Comparison of ENCODE assay signal across 16 cellular contexts in the genomic region with DNA sequence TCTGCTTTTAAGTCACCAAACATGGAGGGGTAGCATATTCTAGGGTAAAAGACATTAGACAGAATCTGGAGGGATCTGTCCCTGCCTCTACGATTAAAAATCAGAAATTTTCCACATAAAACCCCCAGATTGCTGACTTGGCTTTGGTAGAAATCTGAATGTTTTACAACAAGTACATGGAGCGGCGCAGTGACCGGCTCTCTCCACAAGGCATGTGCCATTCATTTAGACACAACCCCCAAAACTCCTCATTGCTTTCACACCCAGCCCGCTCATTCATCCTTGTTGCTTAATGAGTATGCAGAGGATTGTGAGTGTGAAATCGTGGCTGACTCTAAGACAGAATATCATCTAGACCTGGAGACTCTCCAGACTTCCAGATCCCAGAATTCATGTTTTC.
A peak's percentile ranks its signal among the peaks of the same experiment; 100 is the strongest.
DNase-seq lines count a peak whose midpoint lies in the region; TF ChIP-seq lines count a peak whose summit lies in the region.
"Had no signal": no experiment of that assay in that cellular context is flagged by ENCODE, and none has a peak within 500 bp of the region (broad histone marks: within the 10 kb centered on the region; RNA-seq: fewer than 3 reads in every experiment).

No MANE protein-coding gene starts in this region.

- DNase-seq in Ammon's horn (ENCODE audit: low spot score) (peak; percentile 7), H9 (no peak), neural progenitor cell (ENCODE audit: low spot score) (peak; percentile 8), AG08395 (ENCODE audit: low spot score) (no peak), T1000 (lab: John Stamatoyannopoulos, UW) (no peak)
- DNase-seq: Caco-2; Calu3; CD4-positive, alpha-beta T cell; CD8-positive, alpha-beta T cell; DMS79 treated with DMSO at 0.1 percent for 48 hours; GF-D8 had no signal

- H2BK5ac ChIP-seq in H9 (ENCODE audit: insufficient read length, low read length): no peak overlapping the region

- H3K4ac ChIP-seq in H9 (ENCODE audit: low read depth, low read length): no peak overlapping the region

- no peak overlapping the region for H3K14ac ChIP-seq in H9 (ENCODE audit: insufficient read depth, low read length)

- H2BK120ac ChIP-seq in H9 (ENCODE audit: low read depth, low read length, poor library complexity, severe bottlenecking): no peak overlapping the region

- no peaks in the 10 kb centered on the region for H3K79me1 ChIP-seq in H9 (ENCODE audit: insufficient read depth, low read depth, low read length, poor library complexity, severe bottlenecking)

- no peaks in the 10 kb centered on the region for H3K23me2 ChIP-seq in H9 (ENCODE audit: insufficient read length, low read depth, low read length, poor library complexity, severe bottlenecking)

- no peaks in the 10 kb centered on the region for H3K79me2 ChIP-seq in H9 (ENCODE audit: insufficient read depth, low read length)
- H3K79me2 ChIP-seq in neural progenitor cell (ENCODE audit: low read depth): no peaks in the 10 kb centered on the region

- no peak overlapping the region for H3K56ac ChIP-seq in H9 (ENCODE audit: insufficient read length, low read depth, low read length)

- H2BK15ac ChIP-seq in H9 (ENCODE audit: low read depth, low read length): no peak overlapping the region

- no peak overlapping the region for H4K8ac ChIP-seq in H9 (replicated peaks; ENCODE audit: insufficient read length, low read depth, low read length)

- no peaks in the 10 kb centered on the region for H3K36me3 Mint-ChIP-seq in H9 (ENCODE audit: insufficient read depth in 1 of 3, low read depth in 3 of 3)
- H3K36me3 Mint-ChIP-seq in neural progenitor cell: no peaks in the 10 kb centered on the region
- H3K36me3 Mint-ChIP-seq: CD8-positive, alpha-beta T cell had no signal

- peaks cover 22 to 38% of the 10 kb centered on the region in 2 experiments for H3K4me1 Mint-ChIP-seq in H9
- peaks cover 8% of the 10 kb centered on the region for H3K4me1 Mint-ChIP-seq in neural progenitor cell
- H3K4me1 Mint-ChIP-seq: B cell had no signal

- H3K18ac ChIP-seq in H9 (ENCODE audit: insufficient read length, low read depth, low read length): no peak overlapping the region

- TF ChIP-seq CTCF in H9 (conservative IDR thresholded peaks at IDR 0.05): peak; percentile 23; the same call in 1 of the 3 replicates
- no peak for TF ChIP-seq CTCF in neural progenitor cell (IDR thresholded peaks at IDR 0.05)

- H4K91ac ChIP-seq in H9 (ENCODE audit: insufficient read length, low read depth, low read length): no peak overlapping the region

- H3K4me3 ChIP-seq in neural progenitor cell: no peak overlapping the region
- H3K4me3 ChIP-seq: A549; BLaER1 treated with 17β-estradiol and CSF1 and Interleukin-3, amounts not matched to agents 10 nM and 100 nM had no signal

- WGBS in H9 (ENCODE audit: extremely low coverage, insufficient read length, low lambda C conversion rate): no CpG with 5 or more reads among the region's 6 CpGs

- H3K9ac ChIP-seq in H9 (ENCODE audit: extremely low read depth, insufficient read length, low read length) (no peak overlapping the region), neural progenitor cell (no peak overlapping the region)
- H3K9ac ChIP-seq: BLaER1 treated with 17β-estradiol and CSF1 and Interleukin-3, amounts not matched to agents 10 nM and 100 nM had no signal

- H3K4me1 ChIP-seq in H9 (ENCODE audit: insufficient read depth, low read length): peaks cover 6% of the 10 kb centered on the region
- peaks cover 10% of the 10 kb centered on the region for H3K4me1 ChIP-seq in neural progenitor cell
- H3K4me1 ChIP-seq: A549; BLaER1 treated with 17β-estradiol and CSF1 and Interleukin-3, amounts not matched to agents 10 nM and 100 nM; Caco-2 had no signal

- H2BK12ac ChIP-seq in H9 (ENCODE audit: insufficient read length, low read depth, low read length): no peak overlapping the region

- H3K4me2 ChIP-seq in H9 (ENCODE audit: insufficient read depth, insufficient read length, low read length): no peak overlapping the region
- H3K4me2 ChIP-seq in neural progenitor cell: no peak overlapping the region
- H3K4me2 ChIP-seq: A549; BLaER1 treated with 17β-estradiol and CSF1 and Interleukin-3, amounts not matched to agents 10 nM and 100 nM had no signal

- H3K27ac ChIP-seq in H9 (ENCODE audit: insufficient read length, low read depth, low read length) (no peak overlapping the region), neural progenitor cell (no peak overlapping the region)
- H3K27ac ChIP-seq: 22Rv1; A549; BLaER1 treated with 17β-estradiol and CSF1 and Interleukin-3, amounts not matched to agents 10 nM and 100 nM; C4-2B had no signal

- H3K23ac ChIP-seq in H9 (ENCODE audit: insufficient read length, low read depth, low read length): no peak overlapping the region

- H4K20me1 ChIP-seq in H9 (ENCODE audit: control insufficient read depth, insufficient read depth, insufficient read length): no peaks in the 10 kb centered on the region
- H4K20me1 ChIP-seq in neural progenitor cell (ENCODE audit: low read depth): no peaks in the 10 kb centered on the region
- H4K20me1 ChIP-seq: BLaER1 treated with 17β-estradiol and CSF1 and Interleukin-3, amounts not matched to agents 10 nM and 100 nM had no signal

- H3K27me3 ChIP-seq in H9 (ENCODE audit: insufficient read depth, low read length): peaks cover 3% of the 10 kb centered on the region; the same call in 1 of the 2 replicates
- no peaks in the 10 kb centered on the region for H3K27me3 ChIP-seq in neural progenitor cell
- H3K27me3 ChIP-seq: BLaER1 treated with 17β-estradiol and CSF1 and Interleukin-3, amounts not matched to agents 10 nM and 100 nM had no signal

- H2BK20ac ChIP-seq in H9 (ENCODE audit: low read depth, low read length, poor library complexity, severe bottlenecking): no peak overlapping the region

- peaks cover 9% of the 10 kb centered on the region for H3K27me3 Mint-ChIP-seq in H9 (ENCODE audit: low read depth)
- no peaks in the 10 kb centered on the region for H3K27me3 Mint-ChIP-seq in neural progenitor cell (ENCODE audit: insufficient read depth, low read depth)
- H3K27me3 Mint-ChIP-seq: B cell; CD4-positive, alpha-beta T cell had no signal

- H3K4me3 Mint-ChIP-seq in H9 (no peak overlapping the region), neural progenitor cell (no peak overlapping the region)
- H3K4me3 Mint-ChIP-seq: B cell; CD4-positive, alpha-beta T cell; CD8-positive, alpha-beta T cell had no signal

- H3K9me3 ChIP-seq in H9 (ENCODE audit: control insufficient read depth, low read depth, low read length) (no peaks in the 10 kb centered on the region), neural progenitor cell (ENCODE audit: low read depth) (no peaks in the 10 kb centered on the region)
- H3K9me3 ChIP-seq: A549; BLaER1 treated with 17β-estradiol and CSF1 and Interleukin-3, amounts not matched to agents 10 nM and 100 nM; Caco-2 had no signal

- H3K36me3 ChIP-seq in neural progenitor cell: no peaks in the 10 kb centered on the region
- H3K36me3 ChIP-seq: BLaER1 treated with 17β-estradiol and CSF1 and Interleukin-3, amounts not matched to agents 10 nM and 100 nM had no signal

- H3T11ph ChIP-seq in H9 (ENCODE audit: low read length): no peak overlapping the region

- H4K5ac ChIP-seq in H9 (ENCODE audit: insufficient read length, low read depth, low read length): no peak overlapping the region

- no peaks in the 10 kb centered on the region; a peak in 1 of 5 replicates for H3K9me3 Mint-ChIP-seq in H9
- H3K9me3 Mint-ChIP-seq in neural progenitor cell: peaks cover 2% of the 10 kb centered on the region

- no peak overlapping the region for H2AK5ac ChIP-seq in H9 (ENCODE audit: insufficient read length, low read length)

- H2AFZ ChIP-seq in H9 (ENCODE audit: low read length) (no peak overlapping the region), neural progenitor cell (replicated peaks) (no peak overlapping the region)

- H3F3A ChIP-seq in neural progenitor cell (ENCODE audit: low read depth): no peaks in the 10 kb centered on the region

- H3K27ac Mint-ChIP-seq in H9 (no peak overlapping the region), neural progenitor cell (no peak overlapping the region)
- H3K27ac Mint-ChIP-seq: B cell; CD4-positive, alpha-beta T cell; CD8-positive, alpha-beta T cell had no signal

Comparison
In these comparisons a context has a peak if more than half of its experiments do, and no peak if none do; other contexts are left out.
1. DNase-seq: peak in Ammon's horn (single experiment) and neural progenitor cell (single experiment); none in H9 (single experiment), AG08395 (single experiment) and T1000 (single experiment).